ENCODE assay signal across 9 cellular contexts in genomic region chr19:4830332-4830731, GRCh38. TPM values are rescaled to one million over a fixed set of nuclear protein-coding genes. Genes with fewer than 3 reads are reported as not detected.
DNase-seq lines count a peak whose midpoint lies in the region; ATAC-seq, FAIRE-seq and TF ChIP-seq lines count a peak whose summit lies in the region.
"Had no signal": no experiment of that assay in that cellular context is flagged by ENCODE, and none has a peak within 500 bp of the region (broad histone marks: within the 10 kb centered on the region; RNA-seq: fewer than 3 reads in every experiment).

No MANE protein-coding gene starts in this region.

- peak overlapping the region; percentile 90 for H3K4me3 Mint-ChIP-seq in activated B cell treated with CpG ODN at 0.5 μM for 24 hours

- H3K27ac ChIP-seq in skin epidermis: peak overlapping the region in 18 of 21 experiments; percentile 82 to 99 (median 97)

- no peaks in the 10 kb centered on the region for H3K9me3 Mint-ChIP-seq in activated B cell treated with CpG ODN at 0.5 μM for 24 hours

- peak; percentile 79 for FAIRE-seq in GM19239 (lab: Jason Lieb, UNC)
- FAIRE-seq: islet of Langerhans had no signal

- H3K36me3 Mint-ChIP-seq in activated B cell treated with CpG ODN at 0.5 μM for 24 hours (ENCODE audit: low read depth): peaks cover 18% of the 10 kb centered on the region

- CTCF ChIA-PET in activated B cell treated with CpG ODN at 0.5 μM for 24 hours (lab: Charles Lee): interaction anchor here (8.0 kb wide), 1 partner anchor 21 kb away, joined by 53 read pairs; no protein-coding TSS in a partner anchor

- peak overlapping the region; percentile 95 to 96 for H3K4me3 ChIP-seq in foreskin fibroblast (ENCODE audit: low read depth in 1 of 2, low read length in 2 of 2)
- peak overlapping the region; percentile 81 to 96 (median 93) for H3K4me3 ChIP-seq in skin epidermis

- ATAC-seq in activated B cell treated with CpG ODN at 0.5 μM for 24 hours (ENCODE audit: low read depth): no peak
- ATAC-seq in GM21447 (IDR thresholded peaks at IDR 0.05; ENCODE audit: unreplicated experiment): no peak
- ATAC-seq in HG03469 (IDR thresholded peaks at IDR 0.05; ENCODE audit: unreplicated experiment): no peak

- peaks cover 41% of the 10 kb centered on the region for H3K4me1 Mint-ChIP-seq in activated B cell treated with CpG ODN at 0.5 μM for 24 hours

- intact Hi-C loops in activated B cell treated with CpG ODN at 0.5 μM for 24 hours (cut with micrococcal nuclease): no loop called here

- POLR2A ChIA-PET in activated B cell treated with CpG ODN at 0.5 μM for 24 hours (lab: Charles Lee): interaction anchor here (0.6 to 1.6 kb wide), 6 partner anchors 13 to 106 kb away, joined by 3 to 8 read pairs (median 5); partner anchors contain the start of gene FEM1A

- no peak for TF ChIP-seq CTCF in activated B cell treated with CpG ODN at 0.5 μM for 24 hours (IDR thresholded peaks at IDR 0.05)
- no peak for TF ChIP-seq CTCF in foreskin fibroblast (IDR thresholded peaks at IDR 0.05; ENCODE audit: low read depth, low read length)
- TF ChIP-seq CTCF in GM20000 (IDR thresholded peaks at IDR 0.05; ENCODE audit: extremely low read depth, missing control alignments): no peak

- H3K27me3 Mint-ChIP-seq in activated B cell treated with CpG ODN at 0.5 μM for 24 hours: no peaks in the 10 kb centered on the region

- DNase-seq in GM19239 (ENCODE audit: insufficient read length, low spot score) (no peak), activated B cell treated with CpG ODN at 0.5 μM for 24 hours (no peak), foreskin fibroblast (no peak), EL (no peak), GM20000 (ENCODE audit: low spot score) (no peak)

- H3K27ac Mint-ChIP-seq in activated B cell treated with CpG ODN at 0.5 μM for 24 hours: peak overlapping the region; percentile 94

RNA-seq across cellular contexts. Expression of gene TICAM1, which starts 1.2 kb away (rescaled TPM):
- total RNA-seq in activated B cell treated with CpG ODN at 0.5 μM for 24 hours: 34.4 and 39.4 TPM in 2 replicates

RNA-seq across cellular contexts. Expression of gene PLIN3, which starts 37.1 kb away (rescaled TPM):
- total RNA-seq in activated B cell treated with CpG ODN at 0.5 μM for 24 hours: 28.7 and 29.0 TPM in 2 replicates

RNA-seq across cellular contexts. Expression of gene FEM1A, which starts 38.8 kb away (rescaled TPM):
- total RNA-seq in activated B cell treated with CpG ODN at 0.5 μM for 24 hours: 16.7 and 17.9 TPM in 2 replicates
